22 cellular contexts compared by ENCODE assay signal in genomic region chr21:41976611-41977010, GRCh38. TPM values are rescaled to one million over a fixed set of nuclear protein-coding genes. Genes with fewer than 3 reads are reported as not detected.
DNase-seq lines count a peak whose midpoint lies in the region; ATAC-seq and TF ChIP-seq lines count a peak whose summit lies in the region.
"Had no signal": no experiment of that assay in that cellular context is flagged by ENCODE, and none has a peak within 500 bp of the region (broad histone marks: within the 10 kb centered on the region; RNA-seq: fewer than 3 reads in every experiment).

No MANE protein-coding gene starts in this region.

- H3K4me1 Mint-ChIP-seq in osteocyte (ENCODE audit: unreplicated experiment) = peaks cover 5% of the 10 kb centered on the region

- no peak overlapping the region for H3K4me3 ChIP-seq in H7 (ENCODE audit: insufficient read depth, low read depth, low read length)
- H3K4me3 ChIP-seq in coronary artery = no peak overlapping the region
- H3K4me3 ChIP-seq: GM12878 had no signal

- no peak overlapping the region for H3K27ac ChIP-seq in coronary artery

- no peaks in the 10 kb centered on the region for H3K27me3 Mint-ChIP-seq in osteocyte (ENCODE audit: unreplicated experiment)
- H3K27me3 Mint-ChIP-seq: CD4-positive, CD25-positive, alpha-beta regulatory T cell had no signal

- no peak overlapping the region for H3K27ac Mint-ChIP-seq in osteocyte (ENCODE audit: unreplicated experiment)
- H3K27ac Mint-ChIP-seq: CD4-positive, CD25-positive, alpha-beta regulatory T cell; CD8-positive, alpha-beta memory T cell; H9; IgD-negative memory B cell had no signal

- DNase-seq in GM13976 (ENCODE audit: low spot score) (peak; percentile 14), H7 (peak; percentile 17), coronary artery (ENCODE audit: low spot score) (peak; percentile 38), osteocyte (ENCODE audit: extremely low spot score, unreplicated experiment) (peak; percentile 73), mucosa of gallbladder (ENCODE audit: low spot score) (no peak), NCI-H2029 treated with DMSO at 0.1 percent for 48 hours (lab: John Stamatoyannopoulos, UW) (no peak)
- DNase-seq in NK-92 treated with Interleukin-12 subunit alpha and Interleukin-12 subunit beta, amount 100 ng/mL, for 24 hours (lab: John Stamatoyannopoulos, UW) = no peak
- DNase-seq: ACHN; BE2C; C1 segment of cervical spinal cord; CD4-positive, CD25-positive, alpha-beta regulatory T cell; CD8-positive, alpha-beta memory T cell; COR-L47; DMS 273 treated with DMSO at 0.1 percent for 48 hours; DMS53; DND-41; EL; GOT3; H9 had no signal

- in situ Hi-C loops in GM13976 (cut with MboI; ENCODE audit: low sequenced_read_pairs, unreplicated experiment) = no loop called here

- peaks cover 7% of the 10 kb centered on the region for H3K9me3 Mint-ChIP-seq in osteocyte (ENCODE audit: unreplicated experiment)

- ATAC-seq in HG02642 (IDR thresholded peaks at IDR 0.05; ENCODE audit: poor library complexity, unreplicated experiment) = no peak
- ATAC-seq: GM12878 had no signal

- H3K27me3 ChIP-seq in H7 (ENCODE audit: control insufficient read depth, insufficient read depth, low read length) = no peaks in the 10 kb centered on the region
- H3K27me3 ChIP-seq: BE2C had no signal

- TF ChIP-seq CTCF in GM13976 (IDR thresholded peaks at IDR 0.05; ENCODE audit: borderline replicate concordance, control extremely low read depth, extremely low read depth, insufficient read depth, missing control alignments) = no peak
- no peak for TF ChIP-seq CTCF in coronary artery (IDR thresholded peaks at IDR 0.05)
- TF ChIP-seq CTCF in osteocyte (IDR thresholded peaks at IDR 0.05) = no peak

- H3K36me3 Mint-ChIP-seq in osteocyte (ENCODE audit: unreplicated experiment) = no peaks in the 10 kb centered on the region
- H3K36me3 Mint-ChIP-seq: CD4-positive, CD25-positive, alpha-beta regulatory T cell had no signal

- no peaks in the 10 kb centered on the region for H3K36me3 ChIP-seq in H7 (replicated peaks; ENCODE audit: control insufficient read depth, insufficient read depth, low read length)
- H3K36me3 ChIP-seq: BE2C had no signal

- no peak overlapping the region for H3K4me3 Mint-ChIP-seq in osteocyte (ENCODE audit: unreplicated experiment)
- H3K4me3 Mint-ChIP-seq: CD4-positive, CD25-positive, alpha-beta regulatory T cell; CD8-positive, alpha-beta memory T cell; H9; IgD-negative memory B cell had no signal

RNA-seq across cellular contexts. Expression of gene C2CD2, which starts 22.8 kb away (rescaled TPM):
- total RNA-seq in H7 (2014; rRNA removed; shearing (Covaris generic)) = 9.8 and 12.5 TPM in 2 replicates
- 13.1 and 19.4 TPM in 2 replicates for total RNA-seq in osteocyte
- 30.8 TPM for total RNA-seq in mucosa of gallbladder

RNA-seq across cellular contexts. Expression of gene ZBTB21, which starts 33.5 kb away (rescaled TPM):
- total RNA-seq in H7 (2014; rRNA removed; shearing (Covaris generic)) = 10.2 and 12.1 TPM in 2 replicates
- total RNA-seq in osteocyte (20.3 and 20.9 TPM in 2 replicates), mucosa of gallbladder (22.8 TPM)

Comparison
In these comparisons a context has a peak if more than half of its experiments do, and no peak if none do; other contexts are left out.
1. DNase-seq: peak in GM13976 (single experiment), H7 (single experiment), coronary artery (single experiment) and osteocyte (single experiment); none in mucosa of gallbladder (single experiment), NCI-H2029 treated with DMSO at 0.1 percent for 48 hours (single experiment) and NK-92 treated with Interleukin-12 subunit alpha and Interleukin-12 subunit beta, amount 100 ng/mL, for 24 hours (single experiment).